ENCODE assay signal across 14 cellular contexts in genomic region chr12:508795-509194, GRCh38. TPM values are rescaled to one million over a fixed set of nuclear protein-coding genes. Genes with fewer than 3 reads are reported as not detected.
DNase-seq lines count a peak whose midpoint lies in the region; ATAC-seq and TF ChIP-seq lines count a peak whose summit lies in the region.
"Had no signal": no experiment of that assay in that cellular context is flagged by ENCODE, and none has a peak within 500 bp of the region (broad histone marks: within the 10 kb centered on the region; RNA-seq: fewer than 3 reads in every experiment).

No MANE protein-coding gene starts in this region.

- peak overlapping the region in 1 of 3 experiments; percentile 84; a peak in 3 of 7 replicates for H3K27ac Mint-ChIP-seq in H9
- H3K27ac Mint-ChIP-seq in osteocyte (ENCODE audit: unreplicated experiment): no peak overlapping the region
- H3K27ac Mint-ChIP-seq: CD8-positive, alpha-beta T cell; nephron progenitor cell had no signal

- H3T11ph ChIP-seq in H9 (ENCODE audit: low read length): no peak overlapping the region

- H3K27ac ChIP-seq in H9 (ENCODE audit: insufficient read length, low read depth, low read length) (no peak overlapping the region), hepatocyte (peak overlapping the region; percentile 59), caudate nucleus (ENCODE audit: low read depth, low read length) (no peak overlapping the region)

- H2BK120ac ChIP-seq in H9 (ENCODE audit: low read depth, low read length, poor library complexity, severe bottlenecking): no peak overlapping the region

- TF ChIP-seq CTCF in H9 (conservative IDR thresholded peaks at IDR 0.05) (no peak), hepatocyte (IDR thresholded peaks at IDR 0.05; ENCODE audit: poor library complexity) (no peak), osteocyte (IDR thresholded peaks at IDR 0.05) (no peak)

- H3K4me1 ChIP-seq in H9 (ENCODE audit: insufficient read depth, low read length) (peaks cover 9% of the 10 kb centered on the region; the same call in 1 of the 2 replicates), hepatocyte (ENCODE audit: insufficient read depth) (peaks cover 14% of the 10 kb centered on the region)

- no CpG with 5 or more reads among the region's 5 CpGs for WGBS in H9 (ENCODE audit: extremely low coverage, insufficient read length, low lambda C conversion rate)
- WGBS in hepatocyte (ENCODE audit: low lambda C conversion rate, missing lambda C conversion rate): 57% methylated on average over 5 of the region's 5 CpGs

- H3K9ac ChIP-seq in H9 (ENCODE audit: extremely low read depth, insufficient read length, low read length): no peak overlapping the region

- no peak for ATAC-seq in GM19023 (IDR thresholded peaks at IDR 0.05; ENCODE audit: unreplicated experiment)
- ATAC-seq: activated T-cell treated with anti-CD3 and anti-CD28 coated beads, Interleukin-2, amount 50 U/mL, for 4 hours; CD8-positive, alpha-beta T cell had no signal

- no peak overlapping the region for H4K8ac ChIP-seq in H9 (replicated peaks; ENCODE audit: insufficient read length, low read depth, low read length)

- no peak overlapping the region for H3K4ac ChIP-seq in H9 (ENCODE audit: low read depth, low read length)

- H3K56ac ChIP-seq in H9 (ENCODE audit: insufficient read length, low read depth, low read length): no peak overlapping the region

- H3K18ac ChIP-seq in H9 (ENCODE audit: insufficient read length, low read depth, low read length): no peak overlapping the region

- peaks cover 22 to 28% of the 10 kb centered on the region in 2 experiments for H3K9me3 Mint-ChIP-seq in H9
- no peaks in the 10 kb centered on the region for H3K9me3 Mint-ChIP-seq in osteocyte (ENCODE audit: unreplicated experiment)
- H3K9me3 Mint-ChIP-seq: activated T-cell treated with anti-CD3 and anti-CD28 coated beads, Interleukin-2, amount 50 U/mL, for 4 hours; CD8-positive, alpha-beta T cell had no signal

- H2BK15ac ChIP-seq in H9 (ENCODE audit: low read depth, low read length): no peak overlapping the region

- no peaks in the 10 kb centered on the region for H3K9me3 ChIP-seq in H9 (ENCODE audit: control insufficient read depth, low read depth, low read length)
- no peaks in the 10 kb centered on the region for H3K9me3 ChIP-seq in hepatocyte (ENCODE audit: low read depth)

- H3K27me3 ChIP-seq in H9 (ENCODE audit: insufficient read depth, low read length) (no peaks in the 10 kb centered on the region), hepatocyte (no peaks in the 10 kb centered on the region)

- H3K23ac ChIP-seq in H9 (ENCODE audit: insufficient read length, low read depth, low read length): no peak overlapping the region

- H2BK12ac ChIP-seq in H9 (ENCODE audit: insufficient read length, low read depth, low read length): no peak overlapping the region

- H4K20me1 ChIP-seq in H9 (ENCODE audit: control insufficient read depth, insufficient read depth, insufficient read length) (no peaks in the 10 kb centered on the region), hepatocyte (ENCODE audit: insufficient read depth, poor library complexity, severe bottlenecking) (no peaks in the 10 kb centered on the region)

- H2AFZ ChIP-seq in H9 (ENCODE audit: low read length): no peak overlapping the region
- no peak overlapping the region for H2AFZ ChIP-seq in hepatocyte

- H3K4me2 ChIP-seq in H9 (ENCODE audit: insufficient read depth, insufficient read length, low read length) (no peak overlapping the region), hepatocyte (no peak overlapping the region)

- no peak overlapping the region for H4K5ac ChIP-seq in H9 (ENCODE audit: insufficient read length, low read depth, low read length)

- no peaks in the 10 kb centered on the region for H3K79me2 ChIP-seq in H9 (ENCODE audit: insufficient read depth, low read length)
- H3K79me2 ChIP-seq in hepatocyte: no peaks in the 10 kb centered on the region

- peaks cover 29 to 46% of the 10 kb centered on the region in 2 experiments for H3K4me1 Mint-ChIP-seq in H9
- H3K4me1 Mint-ChIP-seq in osteocyte (ENCODE audit: unreplicated experiment): peaks cover 14% of the 10 kb centered on the region

- H3K23me2 ChIP-seq in H9 (ENCODE audit: insufficient read length, low read depth, low read length, poor library complexity, severe bottlenecking): no peaks in the 10 kb centered on the region

- H3K36me3 ChIP-seq in hepatocyte (replicated peaks; ENCODE audit: insufficient read depth, low read depth): no peaks in the 10 kb centered on the region

- H4K91ac ChIP-seq in H9 (ENCODE audit: insufficient read length, low read depth, low read length): no peak overlapping the region

- H3K27me3 Mint-ChIP-seq in H9 (ENCODE audit: low read depth): no peaks in the 10 kb centered on the region; the same call in none of the 2 replicates
- peaks cover 17% of the 10 kb centered on the region for H3K27me3 Mint-ChIP-seq in osteocyte (ENCODE audit: unreplicated experiment)

- peak overlapping the region; percentile 16; the same call in 1 of the 2 replicates for H3K14ac ChIP-seq in H9 (ENCODE audit: insufficient read depth, low read length)

- no peak overlapping the region for H2AK5ac ChIP-seq in H9 (ENCODE audit: insufficient read length, low read length)

- H3K79me1 ChIP-seq in H9 (ENCODE audit: insufficient read depth, low read depth, low read length, poor library complexity, severe bottlenecking): no peaks in the 10 kb centered on the region

- H3K4me3 ChIP-seq in hepatocyte: no peak overlapping the region

- no peak overlapping the region for H2BK5ac ChIP-seq in H9 (ENCODE audit: insufficient read length, low read length)

- H3K4me3 Mint-ChIP-seq in H9 (no peak overlapping the region; a peak in 1 of 5 replicates), osteocyte (ENCODE audit: unreplicated experiment) (no peak overlapping the region)
- H3K4me3 Mint-ChIP-seq: activated T-cell treated with anti-CD3 and anti-CD28 coated beads, Interleukin-2, amount 50 U/mL, for 4 hours; CD8-positive, alpha-beta T cell; nephron progenitor cell; WTC11 had no signal

- H3K36me3 Mint-ChIP-seq in H9 (ENCODE audit: insufficient read depth in 1 of 3, low read depth in 3 of 3) (peaks cover 9 to 27% (median 17%) of the 10 kb centered on the region in 3 experiments), osteocyte (ENCODE audit: unreplicated experiment) (no peaks in the 10 kb centered on the region)
- H3K36me3 Mint-ChIP-seq: CD8-positive, alpha-beta T cell had no signal

- H3K9me2 ChIP-seq in hepatocyte (replicated peaks; ENCODE audit: insufficient read depth): no peaks in the 10 kb centered on the region

- H2BK20ac ChIP-seq in H9 (ENCODE audit: low read depth, low read length, poor library complexity, severe bottlenecking): no peak overlapping the region

- no peak for DNase-seq in H9
- DNase-seq in NCI-H345 (lab: John Stamatoyannopoulos, UW): peak; percentile 42
- DNase-seq in hepatocyte (ENCODE audit: low spot score): peak; percentile 57
- peak; percentile 74 for DNase-seq in renal cortical epithelial cell (ENCODE audit: low read depth)
- no peak for DNase-seq in anterior cingulate cortex (lab: John Stamatoyannopoulos, UW)
- no peak for DNase-seq in caudate nucleus (lab: John Stamatoyannopoulos, UW)
- DNase-seq in osteocyte (ENCODE audit: extremely low spot score, unreplicated experiment): no peak
- DNase-seq: activated T-cell treated with anti-CD3 and anti-CD28 coated beads, Interleukin-2, amount 50 U/mL, for 4 hours; CD8-positive, alpha-beta T cell; Kasumi-1; nephron progenitor cell; SIG-M5 had no signal

RNA-seq across cellular contexts. Expression of gene B4GALNT3, which starts 49.1 kb away (rescaled TPM):
- total RNA-seq in H9 (2021) (22.1 and 23.3 TPM in 2 replicates), hepatocyte (10.6 and 13.9 TPM in 2 replicates), renal cortical epithelial cell (0.94 and 3.1 TPM in 2 replicates), osteocyte (0.21 and 0.27 TPM in 2 replicates)
- polyA plus RNA-seq in hepatocyte: 3.7 and 4.4 TPM in 2 replicates

Comparison
In these comparisons a context has a peak if more than half of its experiments do, and no peak if none do; other contexts are left out.
1. DNase-seq: peak in NCI-H345 (single experiment), hepatocyte (single experiment) and renal cortical epithelial cell (single experiment); none in H9 (single experiment), anterior cingulate cortex (0 of 58), caudate nucleus (0 of 61) and osteocyte (single experiment).